Comparison of ENCODE assay signal across 8 cellular contexts in the genomic region with DNA sequence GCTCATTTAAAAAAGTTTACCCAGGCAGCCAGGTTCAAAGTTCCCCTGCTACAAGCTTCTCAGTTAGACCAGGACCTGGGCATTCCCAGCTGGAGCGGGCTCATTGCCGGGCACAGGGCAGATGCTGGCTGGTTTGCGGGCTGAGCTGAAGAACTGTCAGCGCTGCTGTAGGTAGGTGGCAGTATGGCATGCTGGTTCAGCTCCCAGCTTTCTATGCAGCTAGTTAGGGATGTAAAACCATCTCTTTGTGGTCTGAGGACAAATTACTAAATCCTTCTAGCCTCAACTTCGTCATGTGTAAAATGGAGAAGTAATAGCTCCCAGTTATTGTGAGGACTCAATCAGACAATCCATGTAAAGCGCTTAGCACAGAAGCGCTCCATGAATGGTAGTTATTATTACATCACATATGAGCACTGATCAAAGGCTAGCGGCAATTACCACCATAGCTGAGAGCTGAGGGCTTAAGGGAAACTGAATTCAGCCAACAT. TPM values are rescaled to one million over a fixed set of nuclear protein-coding genes. Genes with fewer than 3 reads are reported as not detected.
A peak's percentile ranks its signal among the peaks of the same experiment; 100 is the strongest.
DNase-seq lines count a peak whose midpoint lies in the region; ATAC-seq and TF ChIP-seq lines count a peak whose summit lies in the region.

No MANE protein-coding gene starts in this region.

- H3K4me1 Mint-ChIP-seq in T-helper 2 cell treated with Interferon-gamma antibody and Interleukin-4, amounts not matched to agents 5 μg/mL and 100 μg/mL, for 36 hours (ENCODE audit: low read depth): peaks cover 36% of the 10 kb centered on the region

- no peak overlapping the region for H2AFZ ChIP-seq in hepatocyte

- no peaks in the 10 kb centered on the region for H4K20me1 ChIP-seq in hepatocyte (ENCODE audit: insufficient read depth, poor library complexity, severe bottlenecking)

- H3K36me3 ChIP-seq in body of pancreas (replicated peaks in 1 of 2; ENCODE audit: insufficient read depth in 1 of 2, low read depth in 2 of 2): no peaks in the 10 kb centered on the region
- no peaks in the 10 kb centered on the region for H3K36me3 ChIP-seq in hepatocyte (replicated peaks; ENCODE audit: insufficient read depth, low read depth)
- no peaks in the 10 kb centered on the region for H3K36me3 ChIP-seq in sigmoid colon

- peak overlapping the region in 1 of 4 donors; percentile 24 for H3K27ac ChIP-seq in body of pancreas
- H3K27ac ChIP-seq in hepatocyte: no peak overlapping the region
- peak overlapping the region in 3 of 4 donors; percentile 51 to 94 (median 88) for H3K27ac ChIP-seq in sigmoid colon

- H3K4me3 ChIP-seq in body of pancreas: no peak overlapping the region
- H3K4me3 ChIP-seq in hepatocyte: no peak overlapping the region
- H3K4me3 ChIP-seq in sigmoid colon: no peak overlapping the region

- TF ChIP-seq POLR2A in body of pancreas (IDR thresholded peaks at IDR 0.05) (peak in 2 of 3 donors; percentile 9 to 39), sigmoid colon (IDR thresholded peaks at IDR 0.05) (no peak)

- peak; percentile 69 for ATAC-seq in body of pancreas
- ATAC-seq in HG02763 (IDR thresholded peaks at IDR 0.05; ENCODE audit: unreplicated experiment): no peak

- H3K4me2 ChIP-seq in hepatocyte: peak overlapping the region; percentile 96

- intact Hi-C loops in body of pancreas (cut with DNase I) (no loop called here), sigmoid colon (cut with DNase I) (loop anchor here (1.0 to 5.0 kb wide), 4 partner anchors 314 to 511 kb away; a partner anchor contains a TSS)

- H3K4me1 ChIP-seq in body of pancreas: peaks cover 37% of the 10 kb centered on the region
- peaks cover 13% of the 10 kb centered on the region for H3K4me1 ChIP-seq in hepatocyte (ENCODE audit: insufficient read depth)
- H3K4me1 ChIP-seq in sigmoid colon: peaks cover 0 to 37% (median 37%) of the 10 kb centered on the region in 4 donors

- H3K27ac Mint-ChIP-seq in T-helper 2 cell treated with Interferon-gamma antibody and Interleukin-4, amounts not matched to agents 5 μg/mL and 100 μg/mL, for 36 hours: peak overlapping the region; percentile 63

- peak; percentile 29 to 61 for DNase-seq in NCI-H187 (lab: John Stamatoyannopoulos, UW)
- no peak for DNase-seq in NCI-H187 treated with DMSO at 0.1 percent for 48 hours (lab: John Stamatoyannopoulos, UW)
- DNase-seq in NCI-H1092 treated with DMSO at 0.1 percent for 48 hours (lab: John Stamatoyannopoulos, UW): peak; percentile 37
- peak; percentile 59 for DNase-seq in T-helper 2 cell treated with Interferon-gamma antibody and Interleukin-4, amounts not matched to agents 5 μg/mL and 100 μg/mL, for 36 hours (ENCODE audit: low spot score)
- DNase-seq in body of pancreas: peak; percentile 63 to 85 (median 70)
- peak; percentile 84 for DNase-seq in hepatocyte (ENCODE audit: low spot score)
- DNase-seq in sigmoid colon: peak; percentile 90

- H3K79me2 ChIP-seq in hepatocyte: peaks cover 4% of the 10 kb centered on the region

- no peaks in the 10 kb centered on the region for H3K9me3 Mint-ChIP-seq in T-helper 2 cell treated with Interferon-gamma antibody and Interleukin-4, amounts not matched to agents 5 μg/mL and 100 μg/mL, for 36 hours

- no peaks in the 10 kb centered on the region for H3K27me3 ChIP-seq in body of pancreas
- H3K27me3 ChIP-seq in hepatocyte: peaks cover 13% of the 10 kb centered on the region
- no peaks in the 10 kb centered on the region for H3K27me3 ChIP-seq in sigmoid colon

- peak overlapping the region; percentile 85 for H3K4me3 Mint-ChIP-seq in T-helper 2 cell treated with Interferon-gamma antibody and Interleukin-4, amounts not matched to agents 5 μg/mL and 100 μg/mL, for 36 hours

- no peaks in the 10 kb centered on the region for H3K36me3 Mint-ChIP-seq in T-helper 2 cell treated with Interferon-gamma antibody and Interleukin-4, amounts not matched to agents 5 μg/mL and 100 μg/mL, for 36 hours (ENCODE audit: low read depth)

- TF ChIP-seq CTCF in body of pancreas (IDR thresholded peaks at IDR 0.05) (peak; percentile 13 to 71 (median 57)), hepatocyte (IDR thresholded peaks at IDR 0.05; ENCODE audit: poor library complexity) (peak; percentile 69), sigmoid colon (IDR thresholded peaks at IDR 0.05) (peak; percentile 70 to 79 (median 78))

- H3K9me3 ChIP-seq in body of pancreas (no peaks in the 10 kb centered on the region), hepatocyte (ENCODE audit: low read depth) (no peaks in the 10 kb centered on the region), sigmoid colon (no peaks in the 10 kb centered on the region)

- peaks cover 34% of the 10 kb centered on the region for H3K27me3 Mint-ChIP-seq in T-helper 2 cell treated with Interferon-gamma antibody and Interleukin-4, amounts not matched to agents 5 μg/mL and 100 μg/mL, for 36 hours (ENCODE audit: low read depth)

- WGBS in body of pancreas, 2 donors: 12 to 26% methylated on average over 8 of the region's 8 CpGs
- 27% methylated on average over 8 of the region's 8 CpGs for WGBS in hepatocyte (ENCODE audit: low lambda C conversion rate, missing lambda C conversion rate)
- WGBS in sigmoid colon, 2 donors: 3 to 13% methylated on average over 8 of the region's 8 CpGs

- TF ChIP-seq EP300 in sigmoid colon (IDR thresholded peaks at IDR 0.05): no peak

- no peaks in the 10 kb centered on the region for H3K9me2 ChIP-seq in hepatocyte (replicated peaks; ENCODE audit: insufficient read depth)

RNA-seq across cellular contexts. Expression of a gene that starts 2.4 kb away (rescaled TPM):
- total RNA-seq in body of pancreas: 10 to 100 TPM in 1 of 2 donors, 1 to 10 TPM in 1; 8.6 to 35.9 TPM
- 13.3 and 15.1 TPM in 2 replicates for total RNA-seq in hepatocyte
- polyA plus RNA-seq in hepatocyte: 17.5 and 29.0 TPM in 2 replicates
- total RNA-seq in sigmoid colon: 10 to 100 TPM; 17.2 to 28.2 (median 18.2) TPM
- polyA plus RNA-seq in sigmoid colon: 10 to 100 TPM in 1 of 3 donors, 1 to 10 TPM in 2; 1.2 to 12.2 (median 2.5) TPM

Comparison
In these comparisons a context has a peak if more than half of its experiments do, and no peak if none do; other contexts are left out.
1. POLR2A ChIP-seq: peak in body of pancreas (2 of 3); none in sigmoid colon (0 of 2).
2. Peak in every context shown above with its lines, with median percentiles within 50 percentile points of each other: CTCF ChIP-seq.